Comparison of ENCODE assay signal across 9 cellular contexts in genomic region chr19:18879579-18880373, GRCh38. TPM values are rescaled to one million over a fixed set of nuclear protein-coding genes. Genes with fewer than 3 reads are reported as not detected.
DNase-seq lines count a peak whose midpoint lies in the region; ATAC-seq and TF ChIP-seq lines count a peak whose summit lies in the region.
"Had no signal": no experiment of that assay in that cellular context is flagged by ENCODE, and none has a peak within 500 bp of the region (broad histone marks: within the 10 kb centered on the region; RNA-seq: fewer than 3 reads in every experiment).

No MANE protein-coding gene starts in this region.

- H3K9me3 ChIP-seq in CD8-positive, alpha-beta T cell (ENCODE audit: low read length) = no peaks in the 10 kb centered on the region
- H3K9me3 ChIP-seq in GM23248 (ENCODE audit: low read depth) (no peaks in the 10 kb centered on the region), ascending aorta (no peaks in the 10 kb centered on the region)

- WGBS in GM23248 (ENCODE audit: low coverage in 1 of 2, low lambda C conversion rate in 2 of 2, missing lambda C conversion rate in 2 of 2), 2 experiments = 70 to 91% methylated on average over 6 to 13 of the region's 13 CpGs

- no peak overlapping the region for H3K4me2 ChIP-seq in GM23248 (ENCODE audit: unreplicated experiment)

- DNase-seq in CD8-positive, alpha-beta T cell = peak in 1 of 7 experiments; percentile 44
- DNase-seq in GM23248 (peak; percentile 44), SKM-1 treated with dmso at 0.1 percent for 144 hours (lab: John Stamatoyannopoulos, UW; ENCODE audit: unreplicated experiment) (peak; percentile 54), iPS-NIHi7 (ENCODE audit: extremely low spot score) (peak; percentile 80), GM13977 (ENCODE audit: low spot score) (no peak), ascending aorta (ENCODE audit: low spot score in 2 of 2) (no peak), NCI-H1694 treated with DMSO at 0.1 percent for 48 hours (lab: John Stamatoyannopoulos, UW) (no peak)

- no peaks in the 10 kb centered on the region for H3K9me3 Mint-ChIP-seq in CD8-positive, alpha-beta T cell

- no peaks in the 10 kb centered on the region for H3K79me2 ChIP-seq in GM23248 (ENCODE audit: insufficient read depth)

- H3K9me2 ChIP-seq in GM23248 (ENCODE audit: insufficient read depth) = no peaks in the 10 kb centered on the region

- H3K27me3 ChIP-seq in CD8-positive, alpha-beta T cell (ENCODE audit: insufficient read depth, low read length) = no peaks in the 10 kb centered on the region
- H3K27me3 ChIP-seq in GM23248 (replicated peaks; ENCODE audit: insufficient read depth) = no peaks in the 10 kb centered on the region
- H3K27me3 ChIP-seq in ascending aorta = no peaks in the 10 kb centered on the region

- no peak overlapping the region for H3K27ac Mint-ChIP-seq in CD8-positive, alpha-beta T cell

- CTCF ChIA-PET in CD8-positive, alpha-beta T cell (lab: Charles Lee) = interaction anchor here (1.6 kb wide), 1 partner anchor 13 kb away, joined by 7 read pairs; no protein-coding TSS in a partner anchor

- no peak overlapping the region for H3K9ac ChIP-seq in GM23248

- H3K27me3 Mint-ChIP-seq in CD8-positive, alpha-beta T cell (ENCODE audit: low read depth) = no peaks in the 10 kb centered on the region

- POLR2A ChIA-PET in CD8-positive, alpha-beta T cell (lab: Charles Lee) = no interaction called here

- peaks cover 6% of the 10 kb centered on the region; the same call in 1 of the 2 replicates for H3F3A ChIP-seq in GM23248 (ENCODE audit: insufficient read depth)

- H3K36me3 ChIP-seq in CD8-positive, alpha-beta T cell (ENCODE audit: insufficient read depth, low read length) = no peaks in the 10 kb centered on the region
- H3K36me3 ChIP-seq in GM23248 (ENCODE audit: low read depth) (no peaks in the 10 kb centered on the region), ascending aorta (no peaks in the 10 kb centered on the region)

- H3K4me3 Mint-ChIP-seq in CD8-positive, alpha-beta T cell = no peak overlapping the region

- intact Hi-C loops in CD8-positive, alpha-beta T cell (cut with DNase I, micrococcal nuclease) = no loop called here
- intact Hi-C loops in ascending aorta (cut with DNase I) = no loop called here

- no peaks in the 10 kb centered on the region for H4K20me1 ChIP-seq in GM23248 (ENCODE audit: insufficient read depth)

- in situ Hi-C loops in GM23248 (cut with MboI) (no loop called here), GM13977 (cut with MboI; ENCODE audit: low pct_unique_long_range_greater_than_20kb, low sequenced_read_pairs, unreplicated experiment) (no loop called here)

- H3K36me3 Mint-ChIP-seq in CD8-positive, alpha-beta T cell = no peaks in the 10 kb centered on the region

- no peak overlapping the region for H3K4me3 ChIP-seq in CD8-positive, alpha-beta T cell (ENCODE audit: low read depth, low read length)
- H3K4me3 ChIP-seq in GM23248 (no peak overlapping the region), ascending aorta (no peak overlapping the region)
- H3K4me3 ChIP-seq: SK-N-MC had no signal

- H3K4me1 Mint-ChIP-seq in CD8-positive, alpha-beta T cell (ENCODE audit: low read depth) = no peaks in the 10 kb centered on the region

- no peak overlapping the region for H3K27ac ChIP-seq in CD8-positive, alpha-beta T cell (ENCODE audit: low read depth, low read length)
- no peak overlapping the region for H3K27ac ChIP-seq in GM23248
- H3K27ac ChIP-seq in ascending aorta = no peak overlapping the region
- H3K27ac ChIP-seq: SK-N-MC had no signal

- no peak overlapping the region for H2AFZ ChIP-seq in GM23248

- TF ChIP-seq CTCF in CD8-positive, alpha-beta T cell (IDR thresholded peaks at IDR 0.05) = no peak
- TF ChIP-seq CTCF in GM13977 (IDR thresholded peaks at IDR 0.05; ENCODE audit: extremely low read depth, insufficient read depth, missing control alignments) = no peak
- no peak for TF ChIP-seq CTCF in ascending aorta (IDR thresholded peaks at IDR 0.05)

- ATAC-seq in CD8-positive, alpha-beta T cell = peak; percentile 76
- no peak for ATAC-seq in GM21367 (IDR thresholded peaks at IDR 0.05; ENCODE audit: unreplicated experiment)

- H3K4me1 ChIP-seq in CD8-positive, alpha-beta T cell (ENCODE audit: insufficient read depth, low read length) = no peaks in the 10 kb centered on the region
- no peaks in the 10 kb centered on the region for H3K4me1 ChIP-seq in GM23248 (ENCODE audit: insufficient read depth)
- H3K4me1 ChIP-seq in ascending aorta = no peaks in the 10 kb centered on the region

RNA-seq across cellular contexts. Expression of gene CERS1, which starts 16.2 kb away (rescaled TPM):
- not detected for total RNA-seq in CD8-positive, alpha-beta T cell
- 0.25 and 0.54 TPM in 2 replicates for total RNA-seq in GM23248 (2014; rRNA removed; shearing (Covaris generic))
- 0.38 and 0.54 TPM in 2 replicates for polyA plus RNA-seq in GM23248 (2016; fragmentation: Nextera tagmentation; extraction: Ambion mirVana)
- not detected for total RNA-seq in ascending aorta

RNA-seq across cellular contexts. Expression of gene COPE, which starts 39.4 kb away (rescaled TPM):
- 100 to 1,000 TPM; 207 to 211 TPM for total RNA-seq in CD8-positive, alpha-beta T cell
- 347 and 359 TPM in 2 replicates for total RNA-seq in GM23248 (2014; rRNA removed; shearing (Covaris generic))
- 322 and 330 TPM in 2 replicates for polyA plus RNA-seq in GM23248 (2016; fragmentation: Nextera tagmentation; extraction: Ambion mirVana)
- 331 TPM for total RNA-seq in ascending aorta

RNA-seq across cellular contexts. Expression of gene DDX49, which starts 39.7 kb away (rescaled TPM):
- total RNA-seq in CD8-positive, alpha-beta T cell = 10 to 100 TPM; 67.1 to 72.8 TPM
- 71.6 and 76.0 TPM in 2 replicates for total RNA-seq in GM23248 (2014; rRNA removed; shearing (Covaris generic))
- 53.4 and 56.5 TPM in 2 replicates for polyA plus RNA-seq in GM23248 (2016; fragmentation: Nextera tagmentation; extraction: Ambion mirVana)
- total RNA-seq in ascending aorta = 51.6 TPM

RNA-seq across cellular contexts. Expression of gene UPF1, which starts 48.0 kb away (rescaled TPM):
- 100 to 1,000 TPM; 157 to 175 TPM for total RNA-seq in CD8-positive, alpha-beta T cell
- total RNA-seq in GM23248 (2014; rRNA removed; shearing (Covaris generic)) = 51.7 and 57.4 TPM in 2 replicates
- 3.5 and 4.3 TPM in 2 replicates for polyA plus RNA-seq in GM23248 (2016; fragmentation: Nextera tagmentation; extraction: Ambion mirVana)
- 225 TPM for total RNA-seq in ascending aorta

Comparison
In these comparisons a context has a peak if more than half of its experiments do, and no peak if none do; other contexts are left out.
1. DNase-seq: peak in GM23248 (single experiment), SKM-1 treated with dmso at 0.1 percent for 144 hours (single experiment) and iPS-NIHi7 (single experiment); none in GM13977 (single experiment), ascending aorta (0 of 2) and NCI-H1694 treated with DMSO at 0.1 percent for 48 hours (single experiment).